Comparison of ENCODE assay signal across 10 cellular contexts in genomic region chr3:42476225-42477160, GRCh38. TPM values are rescaled to one million over a fixed set of nuclear protein-coding genes. Genes with fewer than 3 reads are reported as not detected.
DNase-seq lines count a peak whose midpoint lies in the region; ATAC-seq and TF ChIP-seq lines count a peak whose summit lies in the region.
"Had no signal": no experiment of that assay in that cellular context is flagged by ENCODE, and none has a peak within 500 bp of the region (broad histone marks: within the 10 kb centered on the region; RNA-seq: fewer than 3 reads in every experiment).

No MANE protein-coding gene starts in this region.

- DNase-seq in NCI-H524 (lab: John Stamatoyannopoulos, UW): peak; percentile 10 to 26
- DNase-seq in NCI-H524 treated with DMSO at 0.1 percent for 48 hours (lab: John Stamatoyannopoulos, UW): no peak
- no peak for DNase-seq in T-helper 17 cell
- peak in 1 of 3 donors; percentile 64 for DNase-seq in right cardiac atrium
- DNase-seq in thoracic aorta (ENCODE audit: low spot score): no peak
- DNase-seq in stimulated activated CD4-positive, alpha-beta T cell treated with anti-CD3 and anti-CD28 coated beads, Interleukin-4, amount 100 ng/mL, for 24 hours: no peak
- DNase-seq: NCI-H1694 had no signal

- ATAC-seq in T-helper 17 cell: no peak
- peak; percentile 22 to 66 for ATAC-seq in right cardiac atrium
- ATAC-seq in thoracic aorta (ENCODE audit: insufficient number of reproducible peaks, low FRiP score, low read depth): peak; percentile 9
- no peak for ATAC-seq in HG03457 (IDR thresholded peaks at IDR 0.05; ENCODE audit: unreplicated experiment)
- ATAC-seq in HG03460 (IDR thresholded peaks at IDR 0.05; ENCODE audit: unreplicated experiment): no peak
- ATAC-seq: activated naive CD4-positive, alpha-beta T cell treated with anti-CD3 and anti-CD28 coated beads, Interleukin-2, amount 50 U/mL, for 72 hours had no signal

- H3K36me3 ChIP-seq in thoracic aorta: no peaks in the 10 kb centered on the region

- no peaks in the 10 kb centered on the region for H3K9me3 ChIP-seq in T-helper 17 cell (ENCODE audit: control insufficient read depth, low read length, poor library complexity, severe bottlenecking)
- H3K9me3 ChIP-seq in right cardiac atrium (ENCODE audit: control insufficient read depth, low read length): peaks cover 2% of the 10 kb centered on the region
- H3K9me3 ChIP-seq in thoracic aorta: peaks cover 3% of the 10 kb centered on the region

- H3K4me1 ChIP-seq in right cardiac atrium (ENCODE audit: control insufficient read depth, insufficient read depth, low read length) (peaks cover 5% of the 10 kb centered on the region), thoracic aorta (ENCODE audit: control insufficient read depth in 1 of 2, low read depth in 2 of 2) (peaks cover 8 to 10% of the 10 kb centered on the region in 2 donors)

- H3K27me3 ChIP-seq in right cardiac atrium (ENCODE audit: control insufficient read depth, insufficient read depth) (no peaks in the 10 kb centered on the region), thoracic aorta (replicated peaks; ENCODE audit: insufficient read depth) (no peaks in the 10 kb centered on the region)

- peaks cover 3% of the 10 kb centered on the region for H3K36me3 Mint-ChIP-seq in T-helper 17 cell (ENCODE audit: low read depth)

- peak overlapping the region; percentile 76 for H3K27ac Mint-ChIP-seq in T-helper 17 cell

- H3K4me3 Mint-ChIP-seq in T-helper 17 cell: no peak overlapping the region

- peaks cover 4% of the 10 kb centered on the region for H3K4me1 Mint-ChIP-seq in T-helper 17 cell

- H3K4me3 ChIP-seq in right cardiac atrium (ENCODE audit: low read length) (no peak overlapping the region), thoracic aorta (no peak overlapping the region)

- intact Hi-C loops in right cardiac atrium (cut with DNase I): no loop called here

- H3K27me3 Mint-ChIP-seq in T-helper 17 cell: peaks cover 50% of the 10 kb centered on the region

- TF ChIP-seq CTCF in thoracic aorta (IDR thresholded peaks at IDR 0.05): no peak

- WGBS in right cardiac atrium: 71% methylated on average over 8 of the region's 8 CpGs

- no peak overlapping the region for H3K27ac ChIP-seq in right cardiac atrium (ENCODE audit: low read length)
- peak overlapping the region in 1 of 2 donors; percentile 50 for H3K27ac ChIP-seq in thoracic aorta

RNA-seq across cellular contexts. Expression of gene VIPR1, which starts 25.9 kb away (rescaled TPM):
- total RNA-seq in T-helper 17 cell (10 to 100 TPM; 33.4 to 72.9 TPM), right cardiac atrium (10 to 100 TPM in 2 of 4 donors, 1 to 10 TPM in 2; 4.9 to 12.8 (median 8.6) TPM), thoracic aorta (10 to 100 TPM; 31.0 to 48.7 TPM)
- 10.2 TPM for polyA plus RNA-seq in right cardiac atrium

Comparison
In these comparisons a context has a peak if more than half of its experiments do, and no peak if none do; other contexts are left out.
1. DNase-seq: peak in NCI-H524 (2 of 2); none in NCI-H524 treated with DMSO at 0.1 percent for 48 hours (single experiment), T-helper 17 cell (0 of 3), thoracic aorta (single experiment) and stimulated activated CD4-positive, alpha-beta T cell treated with anti-CD3 and anti-CD28 coated beads, Interleukin-4, amount 100 ng/mL, for 24 hours (single experiment).
2. ATAC-seq: peak in right cardiac atrium (2 of 2) and thoracic aorta (single experiment); none in T-helper 17 cell (single experiment), HG03457 (single experiment) and HG03460 (single experiment).